Comparison of ENCODE assay signal across 1 cellular context in genomic region chr9:19583890-19584289, GRCh38.
TF ChIP-seq lines count a peak whose summit lies in the region.

No MANE protein-coding gene starts in this region.

TF ChIP-seq in GM23338, 12 proteins besides CTCF, POLR2A, EP300 and RAD21 (continued from another document):
- no peak for TF ChIP-seq ZNF462 (CRISPR knock-in tag; IDR thresholded peaks at IDR 0.05)
- no peak for TF ChIP-seq ZNF331 (CRISPR knock-in tag; IDR thresholded peaks at IDR 0.05; ENCODE audit: low read depth)
- TF ChIP-seq EZH2 (IDR thresholded peaks at IDR 0.05; ENCODE audit: low read depth, unreplicated experiment): no peak
- TF ChIP-seq ETS1 (IDR thresholded peaks at IDR 0.05): no peak
